ENCODE assay signal across 8 cellular contexts in genomic region chr20:59571591-59572314, GRCh38. TPM values are rescaled to one million over a fixed set of nuclear protein-coding genes. Genes with fewer than 3 reads are reported as not detected.
DNase-seq lines count a peak whose midpoint lies in the region; ATAC-seq and TF ChIP-seq lines count a peak whose summit lies in the region.

No MANE protein-coding gene starts in this region.

- peak; percentile 78 to 79 for ATAC-seq in activated naive CD4-positive, alpha-beta T cell treated with anti-CD3 and anti-CD28 coated beads, Interleukin-2, amount 50 U/mL, for 72 hours

- H2AFZ ChIP-seq in osteoblast (ENCODE audit: low read length), result peak overlapping the region; percentile 99

- H3K27ac ChIP-seq in HL-60 (replicated peaks) (no peak overlapping the region), RWPE1 (no peak overlapping the region), osteoblast (ENCODE audit: low read depth, low read length) (no peak overlapping the region), testis (no peak overlapping the region)

- H3K27me3 ChIP-seq in HL-60 (ENCODE audit: insufficient read depth, poor library complexity, severe bottlenecking) (peaks cover 11% of the 10 kb centered on the region), osteoblast (ENCODE audit: insufficient read depth, low read length) (peaks cover 7% of the 10 kb centered on the region), testis (no peaks in the 10 kb centered on the region)

- no peak for TF ChIP-seq POLR2A in testis (IDR thresholded peaks at IDR 0.05)

- peak; percentile 81 for TF ChIP-seq CTCF in HL-60 (IDR thresholded peaks at IDR 0.05; ENCODE audit: insufficient read depth, low read length)
- TF ChIP-seq CTCF in RWPE1 (conservative IDR thresholded peaks at IDR 0.05; ENCODE audit: low read depth), result peak; percentile 100
- peak; percentile 91 for TF ChIP-seq CTCF in osteoblast (IDR thresholded peaks at IDR 0.05; ENCODE audit: extremely low read depth, low read depth, low read length)
- TF ChIP-seq CTCF in testis (IDR thresholded peaks at IDR 0.05), result peak; percentile 61 to 95 (median 72)

- CTCF ChIA-PET in RWPE1 (lab: Yijun Ruan, JAX), result interaction anchor here (0.5 to 3.3 kb wide), 27 partner anchors 10 to 1262 kb away, joined by 3 to 62 read pairs (median 4); partner anchors contain the start of gene STX16

- peak overlapping the region; percentile 58 to 81 for H3K27ac Mint-ChIP-seq in activated naive CD4-positive, alpha-beta T cell treated with anti-CD3 and anti-CD28 coated beads, Interleukin-2, amount 50 U/mL, for 72 hours

- no peaks in the 10 kb centered on the region for H4K20me1 ChIP-seq in osteoblast (ENCODE audit: insufficient read depth, low read length)

- WGBS in testis, 2 donors, result 6 to 8% methylated on average over 10 to 25 of the region's 28 CpGs

- DNase-seq in SIG-M5 treated with dmso at 0.1 percent for 504 hours (lab: John Stamatoyannopoulos, UW; ENCODE audit: unreplicated experiment) (peak; percentile 70), SIG-M5 (lab: John Stamatoyannopoulos, UW) (no peak), HL-60 (ENCODE audit: low read depth in 1 of 2, low spot score in 1 of 2) (peak; percentile 28 to 52), RWPE1 (ENCODE audit: low spot score) (peak; percentile 93), head of caudate nucleus (peak; percentile 54 to 90 (median 78)), osteoblast (ENCODE audit: insufficient read length, low spot score, missing footprints) (peak; percentile 98), testis (peak; percentile 79)
- peak in 1 of 2 donors; percentile 69 for DNase-seq in activated naive CD4-positive, alpha-beta T cell treated with anti-CD3 and anti-CD28 coated beads, Interleukin-2, amount 50 U/mL, for 72 hours (ENCODE audit: low spot score in 2 of 2)

- no peaks in the 10 kb centered on the region for H3K36me3 Mint-ChIP-seq in activated naive CD4-positive, alpha-beta T cell treated with anti-CD3 and anti-CD28 coated beads, Interleukin-2, amount 50 U/mL, for 72 hours

- H3K9me3 ChIP-seq in osteoblast (ENCODE audit: low read depth, low read length), result no peaks in the 10 kb centered on the region
- H3K9me3 ChIP-seq in testis, result no peaks in the 10 kb centered on the region

- no peaks in the 10 kb centered on the region for H3K79me2 ChIP-seq in osteoblast (ENCODE audit: insufficient read depth, low read length)

- H3K4me3 ChIP-seq in HL-60 (replicated peaks; ENCODE audit: insufficient read depth, low read length) (peak overlapping the region; percentile 37), osteoblast (ENCODE audit: insufficient read depth, low read length) (peak overlapping the region; percentile 71), testis (peak overlapping the region; percentile 36 to 47)

- POLR2A ChIA-PET in RWPE1 (lab: Yijun Ruan, JAX; ENCODE audit: low non-redundant PET), result no interaction called here

- H3K36me3 ChIP-seq in osteoblast (ENCODE audit: insufficient read depth, low read length) (no peaks in the 10 kb centered on the region), testis (ENCODE audit: low read depth, missing control alignments) (no peaks in the 10 kb centered on the region)

- intact Hi-C loops in head of caudate nucleus (cut with DNase I), result loop anchor here (2.0 kb wide), 1 partner anchor 179 kb away; no protein-coding TSS in a partner anchor
- intact Hi-C loops in testis (cut with DNase I; ENCODE audit: low total_unique reads), result no loop called here

- H3K9me3 Mint-ChIP-seq in activated naive CD4-positive, alpha-beta T cell treated with anti-CD3 and anti-CD28 coated beads, Interleukin-2, amount 50 U/mL, for 72 hours, result no peaks in the 10 kb centered on the region

- H3K4me2 ChIP-seq in osteoblast (ENCODE audit: insufficient read depth, low read length), result peak overlapping the region; percentile 87

- no peaks in the 10 kb centered on the region for H3K4me1 ChIP-seq in osteoblast (ENCODE audit: insufficient read depth, low read length)
- peaks cover 4% of the 10 kb centered on the region for H3K4me1 ChIP-seq in testis

RNA-seq across cellular contexts. Expression of gene PHACTR3, which starts 32.6 kb away (rescaled TPM):
- total RNA-seq in activated naive CD4-positive, alpha-beta T cell treated with anti-CD3 and anti-CD28 coated beads, Interleukin-2, amount 50 U/mL, for 72 hours, result not detected
- total RNA-seq in osteoblast (not detected in 2 replicates), testis (1 to 10 TPM in 1 of 2 donors, under 1 TPM in 1; 0.94 to 1.2 TPM)
- 1.1 TPM for polyA plus RNA-seq in testis (ENCODE audit: insufficient read depth, low read depth, low replicate concordance)
